In the genomic region with DNA sequence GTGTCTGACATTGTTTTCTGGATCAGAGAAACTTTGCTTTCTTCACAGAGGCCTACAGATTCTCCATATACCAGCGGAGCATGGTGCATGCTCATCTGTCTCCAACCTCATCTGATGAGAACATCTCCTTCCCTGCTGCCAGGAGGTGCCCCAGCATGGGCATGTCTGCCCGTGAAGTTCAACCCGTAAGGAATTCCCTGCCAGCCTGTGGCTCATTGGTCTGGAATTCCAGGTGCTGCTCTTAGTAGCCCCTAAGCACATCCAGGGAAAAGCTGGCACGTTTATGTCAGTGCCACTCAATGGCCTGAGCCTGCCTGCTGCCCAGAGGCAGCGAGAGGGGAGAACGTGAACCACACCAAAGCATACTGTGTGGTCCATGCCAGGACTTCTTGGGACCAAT, we compare ENCODE assay signal across 1 cellular context.
TF ChIP-seq lines count a peak whose summit lies in the region.

No MANE protein-coding gene starts in this region.

TF ChIP-seq in SK-N-SH, 30 proteins besides CTCF, POLR2A, EP300 and RAD21 (continued from another document):
- TF ChIP-seq, protein P1, sequence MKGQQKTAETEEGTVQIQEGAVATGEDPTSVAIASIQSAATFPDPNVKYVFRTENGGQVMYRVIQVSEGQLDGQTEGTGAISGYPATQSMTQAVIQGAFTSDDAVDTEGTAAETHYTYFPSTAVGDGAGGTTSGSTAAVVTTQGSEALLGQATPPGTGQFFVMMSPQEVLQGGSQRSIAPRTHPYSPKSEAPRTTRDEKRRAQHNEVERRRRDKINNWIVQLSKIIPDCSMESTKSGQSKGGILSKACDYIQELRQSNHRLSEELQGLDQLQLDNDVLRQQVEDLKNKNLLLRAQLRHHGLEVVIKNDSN (IDR thresholded peaks at IDR 0.05; ENCODE audit: borderline replicate concordance, low read depth), result no peak
- TF ChIP-seq TEAD4 (IDR thresholded peaks at IDR 0.05; ENCODE audit: borderline replicate concordance, insufficient read depth) (no peak), MAX (IDR thresholded peaks at IDR 0.05; ENCODE audit: low read depth) (no peak), CHD2 (IDR thresholded peaks at IDR 0.05; ENCODE audit: low read length, partially characterized antibody) (no peak), MXI1 (IDR thresholded peaks at IDR 0.05; ENCODE audit: low read depth, low read length) (no peak), JUND (IDR thresholded peaks at IDR 0.05) (no peak), TCF12 (IDR thresholded peaks at IDR 0.05) (no peak), FOXM1 (IDR thresholded peaks at IDR 0.05; ENCODE audit: low read depth) (no peak), GABPA (IDR thresholded peaks at IDR 0.05; ENCODE audit: low read depth) (no peak), YY1 (IDR thresholded peaks at IDR 0.05; ENCODE audit: low read depth) (no peak), EZH2phosphoT487 (IDR thresholded peaks at IDR 0.05; ENCODE audit: borderline replicate concordance, low read depth) (no peak)
- TF ChIP-seq, protein P2, sequence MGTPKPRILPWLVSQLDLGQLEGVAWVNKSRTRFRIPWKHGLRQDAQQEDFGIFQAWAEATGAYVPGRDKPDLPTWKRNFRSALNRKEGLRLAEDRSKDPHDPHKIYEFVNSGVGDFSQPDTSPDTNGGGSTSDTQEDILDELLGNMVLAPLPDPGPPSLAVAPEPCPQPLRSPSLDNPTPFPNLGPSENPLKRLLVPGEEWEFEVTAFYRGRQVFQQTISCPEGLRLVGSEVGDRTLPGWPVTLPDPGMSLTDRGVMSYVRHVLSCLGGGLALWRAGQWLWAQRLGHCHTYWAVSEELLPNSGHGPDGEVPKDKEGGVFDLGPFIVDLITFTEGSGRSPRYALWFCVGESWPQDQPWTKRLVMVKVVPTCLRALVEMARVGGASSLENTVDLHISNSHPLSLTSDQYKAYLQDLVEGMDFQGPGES (IDR thresholded peaks at IDR 0.05; ENCODE audit: low read depth, low read length), result no peak
